Comparison of ENCODE assay signal across 34 cellular contexts in the genomic region with DNA sequence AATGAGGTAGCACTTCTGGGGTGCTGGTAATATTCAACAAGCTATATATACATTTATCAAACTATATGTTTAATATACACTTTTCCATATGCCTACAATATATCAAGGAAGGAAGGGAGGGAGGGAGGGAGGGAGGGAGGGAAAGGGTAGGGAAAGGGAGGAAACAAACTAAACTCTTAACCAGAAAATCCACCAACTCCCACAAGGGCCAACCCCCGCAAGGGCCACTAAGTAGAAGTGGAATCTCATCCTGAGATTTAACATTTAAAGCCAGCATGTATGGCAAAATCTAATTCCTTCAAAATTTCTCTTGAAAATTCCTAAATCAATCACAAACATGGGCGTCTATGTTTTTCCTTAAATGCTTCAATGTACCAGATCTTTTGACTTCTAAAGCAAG.
"Had no signal": no experiment of that assay in that cellular context is flagged by ENCODE, and none has a peak within 500 bp of the region (broad histone marks: within the 10 kb centered on the region; RNA-seq: fewer than 3 reads in every experiment).

No MANE protein-coding gene starts in this region.

- H3K27ac ChIP-seq: adrenal gland, ascending aorta, body of pancreas, brain microvascular endothelial cell, breast epithelium, cardiac muscle cell had no signal

- H3K9me3 ChIP-seq: adrenal gland, ascending aorta, body of pancreas, breast epithelium had no signal

- H3K4me3 ChIP-seq: adrenal gland, ascending aorta, body of pancreas, breast epithelium, cardiac muscle cell had no signal

- H3K27me3 ChIP-seq: adrenal gland, ascending aorta, body of pancreas, brain microvascular endothelial cell, breast epithelium, cardiac muscle cell had no signal

- DNase-seq: activated effector memory CD4-positive, alpha-beta T cell treated with anti-CD3 and anti-CD28 coated beads, Interleukin-2, amount 50 U/mL, for 16 hours; activated effector memory CD4-positive, alpha-beta T cell treated with Interleukin-2 at 50 U/mL for 16 hours; activated gamma-delta T cell; activated gamma-delta T cell treated with Interleukin-2 at 50 U/mL for 16 hours; activated naive CD4-positive, alpha-beta T cell; activated naive CD4-positive, alpha-beta T cell treated with anti-CD3 and anti-CD28 coated beads for 36 hours; activated naive CD4-positive, alpha-beta T cell treated with anti-CD3 and anti-CD28 coated beads, Interleukin-2, amount 10 ng/mL, durations not matched to agents 7 days and 5 days; activated naive CD4-positive, alpha-beta T cell treated with anti-CD3 and anti-CD28 coated beads, Interleukin-2, amount 50 U/mL, for 16 hours; activated naive CD4-positive, alpha-beta T cell treated with Interleukin-2 at 50 U/mL for 16 hours; activated naive CD8-positive, alpha-beta T cell treated with anti-CD3 and anti-CD28 coated beads for 36 hours; activated naive CD8-positive, alpha-beta T cell treated with anti-CD3 and anti-CD28 coated beads, Interleukin-2, amount 10 ng/mL, durations not matched to agents 7 days and 5 days; activated naive CD8-positive, alpha-beta T cell treated with anti-CD3 and anti-CD28 coated beads, Interleukin-2, amount 50 U/mL, for 24 hours; activated T-cell treated with anti-CD3 and anti-CD28 coated beads, Interleukin-2, amount 50 U/mL, for 1 hour; activated T-cell treated with anti-CD3 and anti-CD28 coated beads, Interleukin-2, amount 50 U/mL, for 24 hours; activated T-cell treated with anti-CD3 and anti-CD28 coated beads, Interleukin-2, amount 50 U/mL, for 4 hours; activated T-cell treated with anti-CD3 and anti-CD28 coated beads, Interleukin-2, amount 50 U/mL, for 48 hours; activated T-cell treated with anti-CD3 and anti-CD28 coated beads, Interleukin-2, amount 50 U/mL, for 72 hours; adrenal gland; amniotic stem cell; amygdala; anterior cingulate cortex; aorta; body of pancreas; brain microvascular endothelial cell; caudate nucleus; central memory CD4-positive, alpha-beta T cell; cerebellar nuclear complex had no signal

- FAIRE-seq: astrocyte, bronchial epithelial cell had no signal

- H3K36me3 ChIP-seq: adrenal gland, ascending aorta, brain microvascular endothelial cell, breast epithelium, cardiac muscle cell had no signal

- H3K4me1 ChIP-seq: adrenal gland, ascending aorta, body of pancreas, breast epithelium had no signal

- ATAC-seq: activated naive CD4-positive, alpha-beta T cell treated with anti-CD3 and anti-CD28 coated beads, Interleukin-2, amount 50 U/mL, for 72 hours; activated naive CD8-positive, alpha-beta T cell treated with anti-CD3 and anti-CD28 coated beads, Interleukin-2, amount 50 U/mL, for 24 hours; activated T-cell treated with anti-CD3 and anti-CD28 coated beads, Interleukin-2, amount 50 U/mL, for 4 hours; activated T-cell treated with anti-CD3 and anti-CD28 coated beads, Interleukin-2, amount 50 U/mL, for 72 hours; activated T-helper 17 cell treated with anti-CD3 and anti-CD28 coated beads, Interleukin-2, amount 50 U/mL, for 72 hours; body of pancreas had no signal
